ENCODE assay signal across 11 cellular contexts in the genomic region with DNA sequence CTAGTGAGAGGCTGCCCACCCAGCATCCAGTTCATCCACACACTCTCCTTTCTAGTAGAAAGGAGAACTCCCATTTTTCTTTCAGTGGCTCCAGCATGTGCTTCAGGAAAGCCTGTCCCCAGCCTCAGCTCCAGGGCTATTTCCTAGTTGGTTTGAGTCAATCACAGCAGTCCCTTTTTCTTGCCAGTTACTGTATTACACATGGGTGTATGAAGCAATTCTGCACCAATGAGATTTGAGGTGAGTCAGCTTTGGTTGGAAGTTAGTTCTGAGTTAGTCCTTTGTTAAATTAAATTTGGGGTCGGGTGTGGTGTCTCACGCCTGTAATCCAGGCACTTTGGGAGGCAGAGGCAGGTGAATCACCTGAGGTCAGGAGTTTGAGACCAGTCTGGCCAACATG. TPM values are rescaled to one million over a fixed set of nuclear protein-coding genes. Genes with fewer than 3 reads are reported as not detected.
A peak's percentile ranks its signal among the peaks of the same experiment; 100 is the strongest.
DNase-seq lines count a peak whose midpoint lies in the region; ATAC-seq and TF ChIP-seq lines count a peak whose summit lies in the region.
"Had no signal": no experiment of that assay in that cellular context is flagged by ENCODE, and none has a peak within 500 bp of the region (broad histone marks: within the 10 kb centered on the region; RNA-seq: fewer than 3 reads in every experiment).

No MANE protein-coding gene starts in this region.

- H3K27me3 Mint-ChIP-seq in T-helper 17 cell = no peaks in the 10 kb centered on the region

- H3K9me3 ChIP-seq in T-helper 17 cell (ENCODE audit: control insufficient read depth, low read length, poor library complexity, severe bottlenecking) = no peaks in the 10 kb centered on the region

- H3K27ac Mint-ChIP-seq in T-helper 17 cell = no peak overlapping the region
- H3K27ac Mint-ChIP-seq: activated T-helper 2 cell treated with anti-CD3 and anti-CD28 coated beads, Interferon-gamma antibody, Interleukin-2, Interleukin-4, amounts not matched to agents 10 μg/mL and 5 μg/mL and 100 μg/mL, durations not matched to agents 14 hours and 24 hours and 36 hours had no signal

- peak; percentile 81 for ATAC-seq in SK-N-SH treated with all-trans-retinoic acid at 6 μM for 48 hours
- ATAC-seq in T-helper 17 cell = no peak
- ATAC-seq: sciatic nerve had no signal

- H3K4me3 Mint-ChIP-seq in T-helper 17 cell = no peak overlapping the region

- H3K4me3 ChIP-seq in fibroblast of the aortic adventitia (ENCODE audit: low read depth, low read length) (no peak overlapping the region), coronary artery (no peak overlapping the region)

- DNase-seq in ACHN = peak; percentile 51
- DNase-seq in GM04503 (ENCODE audit: low read depth) = peak; percentile 71
- peak; percentile 86 for DNase-seq in fibroblast of the aortic adventitia (ENCODE audit: low read depth)
- no peak for DNase-seq in T-helper 17 cell
- no peak for DNase-seq in coronary artery (ENCODE audit: low spot score)
- no peak for DNase-seq in DMS 273 treated with DMSO at 0.1 percent for 48 hours (lab: John Stamatoyannopoulos, UW)
- no peak for DNase-seq in HT-29 (ENCODE audit: low spot score)
- DNase-seq: MM.1S had no signal

- H3K4me1 Mint-ChIP-seq in T-helper 17 cell = peaks cover 4% of the 10 kb centered on the region

- peaks cover 4% of the 10 kb centered on the region for H3K36me3 Mint-ChIP-seq in T-helper 17 cell (ENCODE audit: low read depth)

- no peak for TF ChIP-seq CTCF in fibroblast of the aortic adventitia (IDR thresholded peaks at IDR 0.05; ENCODE audit: insufficient read depth, low read length)
- no peak for TF ChIP-seq CTCF in coronary artery (IDR thresholded peaks at IDR 0.05)

- no peak overlapping the region for H3K27ac ChIP-seq in coronary artery

- in situ Hi-C loops in ACHN (cut with HindIII; ENCODE audit: low pct_ligation_motif_present, low pct_unique_long_range_greater_than_20kb, low sequenced_read_pairs) = no loop called here

TF ChIP-seq in SK-N-SH treated with all-trans-retinoic acid at 6 μM for 48 hours, 23 proteins besides CTCF, POLR2A, EP300 and RAD21:
- TF ChIP-seq ZFP3 (CRISPR knock-in tag; IDR thresholded peaks at IDR 0.05) = no peak
TF ChIP-seq in SK-N-SH treated with all-trans-retinoic acid at 6 μM for 48 hours: peak in this region for 0.

RNA-seq across cellular contexts. Expression of gene RAD51D, which starts 24.8 kb away (rescaled TPM):
- total RNA-seq in fibroblast of the aortic adventitia (ENCODE audit: low replicate concordance) = 4.7 and 14.8 TPM in 2 replicates
- 10 to 100 TPM in 1 of 2 donors, 1 to 10 TPM in 1; 8.7 to 14.2 TPM for total RNA-seq in T-helper 17 cell
- 14.9 and 19.5 TPM in 2 replicates for total RNA-seq in HT-29 (2014; rRNA removed; shearing (Covaris generic))

RNA-seq across cellular contexts. Expression of gene FNDC8, which starts 26.5 kb away (rescaled TPM):
- not detected in 2 replicates for total RNA-seq in fibroblast of the aortic adventitia (ENCODE audit: low replicate concordance)
- not detected for total RNA-seq in T-helper 17 cell
- not detected in 2 replicates for total RNA-seq in HT-29 (2014; rRNA removed; shearing (Covaris generic))
- total RNA-seq: activated T-helper 2 cell treated with anti-CD3 and anti-CD28 coated beads, Interferon-gamma antibody, Interleukin-2, Interleukin-4, amounts not matched to agents 10 μg/mL and 5 μg/mL and 100 μg/mL, durations not matched to agents 14 hours and 24 hours and 36 hours; sciatic nerve had no signal

RNA-seq across cellular contexts. Expression of gene RFFL, which starts 31.4 kb away (rescaled TPM):
- total RNA-seq in fibroblast of the aortic adventitia (ENCODE audit: low replicate concordance) = 17.0 TPM in 2 replicates
- total RNA-seq in T-helper 17 cell = 10 to 100 TPM; 71.0 to 72.1 TPM
- 38.6 and 46.0 TPM in 2 replicates for total RNA-seq in HT-29 (2014; rRNA removed; shearing (Covaris generic))

RNA-seq across cellular contexts. Expression of gene NLE1, which starts 47.2 kb away (rescaled TPM):
- total RNA-seq in fibroblast of the aortic adventitia (ENCODE audit: low replicate concordance) (11.7 and 14.1 TPM in 2 replicates), T-helper 17 cell (1 to 10 TPM; 9.5 to 9.6 TPM)
- total RNA-seq in HT-29 (2014; rRNA removed; shearing (Covaris generic)) = 78.8 and 97.6 TPM in 2 replicates

RNA-seq across cellular contexts. Expression of gene UNC45B, which starts 52.7 kb away (rescaled TPM):
- total RNA-seq in fibroblast of the aortic adventitia (ENCODE audit: low replicate concordance) (not detected in 2 replicates), T-helper 17 cell (under 1 TPM; 0.15 to 0.23 TPM)
- total RNA-seq in HT-29 (2014; rRNA removed; shearing (Covaris generic)) = not detected in 2 replicates
- total RNA-seq: activated T-helper 2 cell treated with anti-CD3 and anti-CD28 coated beads, Interferon-gamma antibody, Interleukin-2, Interleukin-4, amounts not matched to agents 10 μg/mL and 5 μg/mL and 100 μg/mL, durations not matched to agents 14 hours and 24 hours and 36 hours had no signal

Comparison
In these comparisons a context has a peak if more than half of its experiments do, and no peak if none do; other contexts are left out.
1. DNase-seq: peak in ACHN (single experiment), GM04503 (single experiment) and fibroblast of the aortic adventitia (single experiment); none in T-helper 17 cell (0 of 3), coronary artery (single experiment), DMS 273 treated with DMSO at 0.1 percent for 48 hours (single experiment) and HT-29 (single experiment).